In genomic region chr3:89851974-89852621, GRCh38 we compare ENCODE assay signal across 8 cellular contexts.
DNase-seq lines count a peak whose midpoint lies in the region; ATAC-seq, FAIRE-seq and TF ChIP-seq lines count a peak whose summit lies in the region.

No MANE protein-coding gene starts in this region.

- H2AFZ ChIP-seq in astrocyte (ENCODE audit: low read depth, low read length), result no peak overlapping the region

- no peak overlapping the region for H3K27ac ChIP-seq in astrocyte (ENCODE audit: low read depth, low read length)

- TF ChIP-seq CTCF in astrocyte (IDR thresholded peaks at IDR 0.05; ENCODE audit: insufficient read depth, low read depth, low read length) (peak; percentile 72), CD14-positive monocyte (IDR thresholded peaks at IDR 0.05) (no peak)

- no peak for FAIRE-seq in astrocyte (lab: Jason Lieb, UNC)

- no peaks in the 10 kb centered on the region for H3K9me3 ChIP-seq in astrocyte (ENCODE audit: insufficient read depth, low read depth, low read length)

- no peak overlapping the region for H3K4me2 ChIP-seq in astrocyte (ENCODE audit: low read length)

- H3K4me3 Mint-ChIP-seq in astrocyte (ENCODE audit: unreplicated experiment), result no peak overlapping the region
- no peak overlapping the region for H3K4me3 Mint-ChIP-seq in CD14-positive monocyte

- no peaks in the 10 kb centered on the region for H3K79me2 ChIP-seq in astrocyte (ENCODE audit: insufficient read depth, low read length)

- no peaks in the 10 kb centered on the region for H3K27me3 ChIP-seq in astrocyte (ENCODE audit: insufficient read depth, low read length)

- H3K9ac ChIP-seq in astrocyte (ENCODE audit: low read length), result no peak overlapping the region

- intact Hi-C loops in CD14-positive monocyte (cut with micrococcal nuclease), result no loop called here

- no peaks in the 10 kb centered on the region for H3K4me1 ChIP-seq in astrocyte (ENCODE audit: insufficient read depth, low read length)

- H3K36me3 Mint-ChIP-seq in astrocyte (ENCODE audit: low read depth, unreplicated experiment), result no peaks in the 10 kb centered on the region
- H3K36me3 Mint-ChIP-seq in CD14-positive monocyte, result no peaks in the 10 kb centered on the region

- H3K4me1 Mint-ChIP-seq in astrocyte (ENCODE audit: low read depth, unreplicated experiment) (peaks cover 5% of the 10 kb centered on the region), CD14-positive monocyte (no peaks in the 10 kb centered on the region)

- DNase-seq in COLO829 (ENCODE audit: low spot score) (peak; percentile 65), Kasumi-1 (lab: John Stamatoyannopoulos, UW) (peak; percentile 22 to 48), astrocyte (ENCODE audit: low read depth) (peak; percentile 4), left lobe of liver (ENCODE audit: low spot score) (peak; percentile 41), CD14-positive monocyte (ENCODE audit: low spot score) (no peak), germinal center (ENCODE audit: low spot score) (no peak)

- H3K27me3 Mint-ChIP-seq in astrocyte (ENCODE audit: low read depth, unreplicated experiment), result no peaks in the 10 kb centered on the region
- H3K27me3 Mint-ChIP-seq in CD14-positive monocyte (ENCODE audit: low read depth in 3 of 3), result no peaks in the 10 kb centered on the region

- H3K27ac Mint-ChIP-seq in astrocyte (ENCODE audit: unreplicated experiment) (no peak overlapping the region), CD14-positive monocyte (no peak overlapping the region)

- H3K4me3 ChIP-seq in astrocyte (ENCODE audit: insufficient read depth, low read depth, low read length), result no peak overlapping the region

- H3K9me3 Mint-ChIP-seq in astrocyte (ENCODE audit: unreplicated experiment), result no peaks in the 10 kb centered on the region
- H3K9me3 Mint-ChIP-seq in CD14-positive monocyte, result peaks cover 0 to 5% (median 0%) of the 10 kb centered on the region in 7 donors

- H4K20me1 ChIP-seq in astrocyte (ENCODE audit: insufficient read depth, low read length), result no peaks in the 10 kb centered on the region

- no peak for ATAC-seq in left lobe of liver
- ATAC-seq in HG03139 (IDR thresholded peaks at IDR 0.05; ENCODE audit: unreplicated experiment), result no peak
- ATAC-seq in GM21447 (IDR thresholded peaks at IDR 0.05; ENCODE audit: unreplicated experiment), result no peak

- no peaks in the 10 kb centered on the region for H3K36me3 ChIP-seq in astrocyte (ENCODE audit: insufficient read depth, low read length)

Comparison
In these comparisons a context has a peak if more than half of its experiments do, and no peak if none do; other contexts are left out.
1. DNase-seq: peak in COLO829 (single experiment), Kasumi-1 (2 of 2), astrocyte (single experiment) and left lobe of liver (single experiment); none in CD14-positive monocyte (single experiment) and germinal center (single experiment).